In the genomic region with DNA sequence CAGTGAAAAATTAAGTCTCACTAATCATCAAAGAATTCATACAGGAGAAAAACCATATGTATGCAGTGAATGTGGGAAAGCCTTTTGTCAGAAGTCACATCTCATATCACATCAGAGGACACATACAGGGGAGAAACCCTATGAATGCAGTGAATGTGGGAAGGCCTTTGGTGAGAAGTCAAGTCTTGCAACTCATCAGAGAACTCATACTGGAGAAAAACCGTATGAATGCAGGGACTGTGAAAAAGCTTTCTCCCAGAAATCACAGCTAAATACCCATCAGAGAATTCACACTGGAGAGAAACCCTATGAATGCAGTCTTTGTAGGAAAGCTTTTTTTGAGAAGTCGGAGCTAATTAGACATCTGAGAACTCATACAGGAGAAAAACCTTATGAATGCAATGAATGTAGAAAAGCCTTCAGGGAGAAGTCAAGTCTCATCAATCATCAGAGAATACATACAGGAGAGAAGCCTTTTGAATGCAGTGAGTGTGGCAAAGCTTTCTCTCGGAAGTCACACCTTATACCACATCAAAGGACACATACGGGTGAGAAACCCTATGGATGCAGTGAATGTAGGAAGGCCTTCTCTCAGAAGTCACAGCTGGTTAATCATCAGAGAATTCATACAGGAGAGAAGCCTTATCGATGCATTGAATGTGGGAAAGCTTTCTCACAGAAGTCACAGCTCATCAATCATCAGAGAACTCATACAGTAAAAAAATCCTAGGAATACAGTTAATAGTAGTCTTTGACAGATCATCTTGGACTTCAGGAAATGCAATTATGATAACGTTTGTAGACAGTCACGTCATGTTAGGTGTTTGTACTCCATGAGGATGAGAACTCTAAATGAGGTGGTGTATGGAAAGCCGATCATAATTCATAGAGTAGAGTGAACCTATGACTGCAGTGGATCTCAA, we compare ENCODE assay signal across 2 cellular contexts.
TF ChIP-seq lines count a peak whose summit lies in the region.

No MANE protein-coding gene starts in this region.

TF ChIP-seq in SK-N-SH, 30 proteins besides CTCF, POLR2A, EP300 and RAD21:
- TF ChIP-seq POLR2AphosphoS5 (IDR thresholded peaks at IDR 0.05; ENCODE audit: low read depth, low read length) (peak; percentile 25; the same call in 1 of the 2 replicates), TCF12 (IDR thresholded peaks at IDR 0.05) (no peak)
TF ChIP-seq in SK-N-SH: peak in this region for 1.

TF ChIP-seq in SK-N-SH treated with all-trans-retinoic acid at 6 μM for 48 hours, 23 proteins besides CTCF, POLR2A, EP300 and RAD21:
- TF ChIP-seq ZFP30 (CRISPR knock-in tag; IDR thresholded peaks at IDR 0.05), result no peak
- TF ChIP-seq, protein P1, sequence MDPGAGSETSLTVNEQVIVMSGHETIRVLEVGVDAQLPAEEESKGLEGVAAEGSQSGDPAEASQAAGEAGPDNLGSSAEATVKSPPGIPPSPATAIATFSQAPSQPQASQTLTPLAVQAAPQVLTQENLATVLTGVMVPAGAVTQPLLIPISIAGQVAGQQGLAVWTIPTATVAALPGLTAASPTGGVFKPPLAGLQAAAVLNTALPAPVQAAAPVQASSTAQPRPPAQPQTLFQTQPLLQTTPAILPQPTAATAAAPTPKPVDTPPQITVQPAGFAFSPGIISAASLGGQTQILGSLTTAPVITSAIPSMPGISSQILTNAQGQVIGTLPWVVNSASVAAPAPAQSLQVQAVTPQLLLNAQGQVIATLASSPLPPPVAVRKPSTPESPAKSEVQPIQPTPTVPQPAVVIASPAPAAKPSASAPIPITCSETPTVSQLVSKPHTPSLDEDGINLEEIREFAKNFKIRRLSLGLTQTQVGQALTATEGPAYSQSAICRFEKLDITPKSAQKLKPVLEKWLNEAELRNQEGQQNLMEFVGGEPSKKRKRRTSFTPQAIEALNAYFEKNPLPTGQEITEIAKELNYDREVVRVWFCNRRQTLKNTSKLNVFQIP (CRISPR knock-in tag; IDR thresholded peaks at IDR 0.05; ENCODE audit: borderline replicate concordance, low read depth), result no peak
- TF ChIP-seq ZNF565 (CRISPR knock-in tag; conservative IDR thresholded peaks at IDR 0.05; ENCODE audit: low read depth), result no peak
TF ChIP-seq in SK-N-SH treated with all-trans-retinoic acid at 6 μM for 48 hours: peak in this region for 0.
